In genomic region chr14:72646861-72647528, GRCh38 we compare ENCODE assay signal across 24 cellular contexts.
DNase-seq lines count a peak whose midpoint lies in the region; FAIRE-seq and TF ChIP-seq lines count a peak whose summit lies in the region.
"Had no signal": no experiment of that assay in that cellular context is flagged by ENCODE, and none has a peak within 500 bp of the region (broad histone marks: within the 10 kb centered on the region; RNA-seq: fewer than 3 reads in every experiment).

No MANE protein-coding gene starts in this region.

- peak overlapping the region; percentile 54 for H3K27ac ChIP-seq in astrocyte (ENCODE audit: low read depth, low read length)
- H3K27ac ChIP-seq in fibroblast of lung (ENCODE audit: insufficient read depth, low read length) = no peak overlapping the region
- no peak overlapping the region for H3K27ac ChIP-seq in Karpas-422 (ENCODE audit: low read length)
- H3K27ac ChIP-seq: left lung, tibial nerve had no signal

- H3K36me3 ChIP-seq in astrocyte (ENCODE audit: insufficient read depth, low read length) (no peaks in the 10 kb centered on the region), fibroblast of lung (ENCODE audit: control insufficient read depth, insufficient read depth, low read length) (no peaks in the 10 kb centered on the region), Karpas-422 (ENCODE audit: insufficient read depth, low read length) (no peaks in the 10 kb centered on the region)
- H3K36me3 ChIP-seq: left lung, tibial nerve had no signal

- no peaks in the 10 kb centered on the region for H4K20me1 ChIP-seq in astrocyte (ENCODE audit: insufficient read depth, low read length)
- no peaks in the 10 kb centered on the region for H4K20me1 ChIP-seq in fibroblast of lung (ENCODE audit: control insufficient read depth, extremely low read depth, insufficient read depth, low read length)
- H4K20me1 ChIP-seq in Karpas-422 (ENCODE audit: insufficient read depth, low read depth, low read length) = no peaks in the 10 kb centered on the region

- H3K9me3 Mint-ChIP-seq in astrocyte (ENCODE audit: unreplicated experiment) = peaks cover 7% of the 10 kb centered on the region
- H3K9me3 Mint-ChIP-seq in activated naive CD4-positive, alpha-beta T cell treated with anti-CD3 and anti-CD28 coated beads for 36 hours = no peaks in the 10 kb centered on the region

- intact Hi-C loops in activated naive CD4-positive, alpha-beta T cell treated with anti-CD3 and anti-CD28 coated beads for 36 hours (cut with micrococcal nuclease) = no loop called here

- H3K9me3 ChIP-seq in astrocyte (ENCODE audit: insufficient read depth, low read depth, low read length) (peaks cover 2% of the 10 kb centered on the region), fibroblast of lung (ENCODE audit: control insufficient read depth, insufficient read depth, low read depth, low read length) (no peaks in the 10 kb centered on the region), Karpas-422 (ENCODE audit: low read length) (no peaks in the 10 kb centered on the region)
- H3K9me3 ChIP-seq: tibial nerve had no signal

- H3K4me3 ChIP-seq in astrocyte (ENCODE audit: insufficient read depth, low read depth, low read length) (no peak overlapping the region), fibroblast of lung (replicated peaks in 1 of 4; ENCODE audit: control extremely low read depth in 1 of 4, insufficient read depth in 1 of 4, low read depth in 3 of 4, low read length in 4 of 4) (no peak overlapping the region), skeletal muscle cell (ENCODE audit: low read depth, low read length) (no peak overlapping the region), Karpas-422 (ENCODE audit: low read length) (no peak overlapping the region)
- H3K4me3 ChIP-seq: left lung, tibial nerve had no signal

- TF ChIP-seq CTCF in astrocyte (IDR thresholded peaks at IDR 0.05; ENCODE audit: insufficient read depth, low read depth, low read length) (no peak), fibroblast of lung (conservative IDR thresholded peaks at IDR 0.05 in 1 of 2, IDR thresholded peaks at IDR 0.05 in 1 of 2; ENCODE audit: low read depth in 1 of 2, low read length in 2 of 2) (no peak)

- no peak overlapping the region for H2AFZ ChIP-seq in astrocyte (ENCODE audit: low read depth, low read length)
- H2AFZ ChIP-seq in fibroblast of lung (ENCODE audit: low read length) = no peak overlapping the region
- no peak overlapping the region for H2AFZ ChIP-seq in Karpas-422 (ENCODE audit: low read length)

- CTCF ChIA-PET in activated naive CD4-positive, alpha-beta T cell treated with anti-CD3 and anti-CD28 coated beads for 36 hours (lab: Charles Lee) = no interaction called here

- H3K79me2 ChIP-seq in astrocyte (ENCODE audit: insufficient read depth, low read length) (no peaks in the 10 kb centered on the region), fibroblast of lung (ENCODE audit: control insufficient read depth, insufficient read depth, low read length) (no peaks in the 10 kb centered on the region), Karpas-422 (ENCODE audit: low read length) (no peaks in the 10 kb centered on the region)

- H3K4me1 ChIP-seq in astrocyte (ENCODE audit: insufficient read depth, low read length) (peaks cover 55% of the 10 kb centered on the region), fibroblast of lung (ENCODE audit: control insufficient read depth, extremely low read depth, insufficient read depth, low read length) (peaks cover 30% of the 10 kb centered on the region), Karpas-422 (ENCODE audit: low read length) (no peaks in the 10 kb centered on the region)
- H3K4me1 ChIP-seq: left lung, tibial nerve had no signal

- H3K4me3 Mint-ChIP-seq in astrocyte (ENCODE audit: unreplicated experiment) = no peak overlapping the region
- no peak overlapping the region for H3K4me3 Mint-ChIP-seq in activated naive CD4-positive, alpha-beta T cell treated with anti-CD3 and anti-CD28 coated beads for 36 hours
- H3K4me3 Mint-ChIP-seq: activated CD8-positive, alpha-beta memory T cell treated with anti-CD3 and anti-CD28 coated beads, Interleukin-2, amount 10 ng/mL, durations not matched to agents 7 days and 5 days; activated naive CD8-positive, alpha-beta T cell; activated T-helper 1 cell treated with anti-CD3 and anti-CD28 coated beads, Interleukin-12 subunit alpha, Interleukin-12 subunit beta, Interleukin-2, Interleukin-4 antibody, amounts not matched to agents 30 ng/mL and 10 ng/mL and 1 ng/mL, durations not matched to agents 14 hours and 24 hours and 36 hours; nephron progenitor cell had no signal

- FAIRE-seq in astrocyte (lab: Jason Lieb, UNC) = no peak
- FAIRE-seq: bronchial epithelial cell, TTC549 had no signal

- DNase-seq in GM03348 (ENCODE audit: low spot score) (peak; percentile 52), astrocyte (ENCODE audit: low read depth) (peak; percentile 90), fibroblast of lung (ENCODE audit: low read depth in 2 of 2) (peak; percentile 91 to 92), skeletal muscle cell (ENCODE audit: low read depth) (peak; percentile 96), foreskin melanocyte (no peak), Karpas-422 (no peak), NCI-H1417 (lab: John Stamatoyannopoulos, UW) (no peak)
- no peak for DNase-seq in activated naive CD4-positive, alpha-beta T cell treated with anti-CD3 and anti-CD28 coated beads for 36 hours
- DNase-seq: activated CD4-positive, alpha-beta T cell treated with anti-CD3 and anti-CD28 coated beads for 4 hours; activated CD8-positive, alpha-beta memory T cell treated with anti-CD3 and anti-CD28 coated beads, Interleukin-2, amount 10 ng/mL, durations not matched to agents 7 days and 5 days; AML-193; head of caudate nucleus; left lung; midbrain; NCI-H1436; NCI-H526 treated with DMSO at 0.1 percent for 48 hours; nephron progenitor cell; Right ventricle myocardium superior; stimulated activated naive CD8-positive, alpha-beta T cell treated with anti-CD3 and anti-CD28 coated beads, Interleukin-15, Interleukin-2, amounts not matched to agents 100 U/mL and 50 U/mL, for 24 hours had no signal

- no peaks in the 10 kb centered on the region for H3K9me2 ChIP-seq in Karpas-422 (replicated peaks; ENCODE audit: insufficient read depth, low read length)

- no peaks in the 10 kb centered on the region for H3K27me3 Mint-ChIP-seq in astrocyte (ENCODE audit: low read depth, unreplicated experiment)
- H3K27me3 Mint-ChIP-seq in activated naive CD4-positive, alpha-beta T cell treated with anti-CD3 and anti-CD28 coated beads for 36 hours (ENCODE audit: low read depth) = no peaks in the 10 kb centered on the region

- H3K36me3 Mint-ChIP-seq in astrocyte (ENCODE audit: low read depth, unreplicated experiment) = peaks cover 6% of the 10 kb centered on the region
- H3K36me3 Mint-ChIP-seq in activated naive CD4-positive, alpha-beta T cell treated with anti-CD3 and anti-CD28 coated beads for 36 hours (ENCODE audit: low read depth) = no peaks in the 10 kb centered on the region
- H3K36me3 Mint-ChIP-seq: activated CD8-positive, alpha-beta memory T cell treated with anti-CD3 and anti-CD28 coated beads, Interleukin-2, amount 10 ng/mL, durations not matched to agents 7 days and 5 days; activated naive CD8-positive, alpha-beta T cell had no signal

- H3K4me2 ChIP-seq in astrocyte (ENCODE audit: low read length) (peak overlapping the region; percentile 17), fibroblast of lung (ENCODE audit: extremely low read depth, insufficient read depth, low read length) (no peak overlapping the region), Karpas-422 (ENCODE audit: low read depth, low read length, poor library complexity, severe bottlenecking) (no peak overlapping the region)

- peak overlapping the region; percentile 5 for H3K9ac ChIP-seq in astrocyte (ENCODE audit: low read length)
- H3K9ac ChIP-seq in fibroblast of lung (ENCODE audit: insufficient read depth, low read length) = no peak overlapping the region
- no peak overlapping the region for H3K9ac ChIP-seq in Karpas-422 (ENCODE audit: low read length)

- H3K27ac Mint-ChIP-seq in astrocyte (ENCODE audit: unreplicated experiment) = no peak overlapping the region
- H3K27ac Mint-ChIP-seq in activated naive CD4-positive, alpha-beta T cell treated with anti-CD3 and anti-CD28 coated beads for 36 hours = no peak overlapping the region
- H3K27ac Mint-ChIP-seq: activated CD8-positive, alpha-beta memory T cell treated with anti-CD3 and anti-CD28 coated beads, Interleukin-2, amount 10 ng/mL, durations not matched to agents 7 days and 5 days; activated naive CD8-positive, alpha-beta T cell; activated T-helper 1 cell treated with anti-CD3 and anti-CD28 coated beads, Interleukin-12 subunit alpha, Interleukin-12 subunit beta, Interleukin-2, Interleukin-4 antibody, amounts not matched to agents 30 ng/mL and 10 ng/mL and 1 ng/mL, durations not matched to agents 14 hours and 24 hours and 36 hours; nephron progenitor cell had no signal

- H3K27me3 ChIP-seq in astrocyte (ENCODE audit: insufficient read depth, low read length) (no peaks in the 10 kb centered on the region), fibroblast of lung (ENCODE audit: control insufficient read depth, insufficient read depth, low read length) (no peaks in the 10 kb centered on the region), Karpas-422 (ENCODE audit: low read length) (no peaks in the 10 kb centered on the region)
- H3K27me3 ChIP-seq: left lung, tibial nerve had no signal

- H3K4me1 Mint-ChIP-seq in astrocyte (ENCODE audit: low read depth, unreplicated experiment) = peaks cover 27% of the 10 kb centered on the region
- no peaks in the 10 kb centered on the region for H3K4me1 Mint-ChIP-seq in activated naive CD4-positive, alpha-beta T cell treated with anti-CD3 and anti-CD28 coated beads for 36 hours (ENCODE audit: low read depth)
- H3K4me1 Mint-ChIP-seq: activated CD8-positive, alpha-beta memory T cell treated with anti-CD3 and anti-CD28 coated beads, Interleukin-2, amount 10 ng/mL, durations not matched to agents 7 days and 5 days had no signal

Comparison
In these comparisons a context has a peak if more than half of its experiments do, and no peak if none do; other contexts are left out.
1. DNase-seq: peak in GM03348 (single experiment), astrocyte (single experiment), fibroblast of lung (2 of 2) and skeletal muscle cell (single experiment); none in activated naive CD4-positive, alpha-beta T cell treated with anti-CD3 and anti-CD28 coated beads for 36 hours (single experiment), foreskin melanocyte (single experiment), Karpas-422 (single experiment) and NCI-H1417 (0 of 3).